Comparison of ENCODE assay signal across 1 cellular context in genomic region chr17:41635121-41636097, GRCh38.
TF ChIP-seq lines count a peak whose summit lies in the region.

No MANE protein-coding gene starts in this region.

TF ChIP-seq in K562, 482 proteins besides CTCF, POLR2A, EP300 and RAD21:
- TF ChIP-seq SAFB2 (IDR thresholded peaks at IDR 0.05; ENCODE audit: borderline replicate concordance, low read depth, low read length, severe bottlenecking), result no peak
- TF ChIP-seq XRCC3 (IDR thresholded peaks at IDR 0.05), result no peak
- no peak for TF ChIP-seq BRF1 (IDR thresholded peaks at IDR 0.05; ENCODE audit: borderline replicate concordance, extremely low read depth, insufficient read length)
- no peak for TF ChIP-seq ZNF431 (CRISPR knock-in tag; IDR thresholded peaks at IDR 0.05)
- no peak for TF ChIP-seq ATF1 (CRISPR knock-in tag; IDR thresholded peaks at IDR 0.05)
- TF ChIP-seq ATF1 (tag; IDR thresholded peaks at IDR 0.05), result peak; percentile 47; the same call in 1 of the 2 replicates
- TF ChIP-seq ATF7 (IDR thresholded peaks at IDR 0.05), result peak; percentile 82
- 0 out of 2 replicates have a peak, but pooled peaks have one; percentile 36 for TF ChIP-seq CREM (IDR thresholded peaks at IDR 0.05; ENCODE audit: low read depth)
- TF ChIP-seq PRMT5 (CRISPR knock-in tag; IDR thresholded peaks at IDR 0.05), result no peak
- TF ChIP-seq IFI16 (CRISPR knock-in tag; IDR thresholded peaks at IDR 0.05), result no peak
- no peak for TF ChIP-seq CGGBP1 (CRISPR knock-in tag; IDR thresholded peaks at IDR 0.05)
- TF ChIP-seq ETV5 (CRISPR knock-in tag; IDR thresholded peaks at IDR 0.05; ENCODE audit: low read depth), result no peak
- TF ChIP-seq ZBTB7A (IDR thresholded peaks at IDR 0.05; ENCODE audit: borderline replicate concordance, control insufficient read depth, low read depth, low read length), result peak; percentile 24; the same call in 1 of the 2 replicates
- no peak for TF ChIP-seq SPI1 (IDR thresholded peaks at IDR 0.05; ENCODE audit: borderline replicate concordance, low read depth, low read length)
- no peak for TF ChIP-seq ZNF766 (CRISPR knock-in tag; conservative IDR thresholded peaks at IDR 0.05)
